ENCODE assay signal across 15 cellular contexts in genomic region chr4:162498168-162498567, GRCh38.
DNase-seq lines count a peak whose midpoint lies in the region; ATAC-seq, FAIRE-seq and TF ChIP-seq lines count a peak whose summit lies in the region.
"Had no signal": no experiment of that assay in that cellular context is flagged by ENCODE, and none has a peak within 500 bp of the region (broad histone marks: within the 10 kb centered on the region; RNA-seq: fewer than 3 reads in every experiment).

No MANE protein-coding gene starts in this region.

- POLR2A ChIA-PET in H1 (lab: Charles Lee; ENCODE audit: partially characterized antibody), result no interaction called here

- TF ChIP-seq RAD21 in H1 (IDR thresholded peaks at IDR 0.05 in 1 of 2, conservative IDR thresholded peaks at IDR 0.05 in 1 of 2; ENCODE audit: low read depth in 2 of 2, low read length in 2 of 2), result no peak

- H3K79me2 ChIP-seq in H1 (ENCODE audit: control insufficient read depth in 1 of 2, insufficient read depth in 2 of 2, low read length in 2 of 2), result no peaks in the 10 kb centered on the region
- H3K79me2 ChIP-seq in smooth muscle cell (ENCODE audit: low read depth), result no peaks in the 10 kb centered on the region

- H3K18ac ChIP-seq in H1 (ENCODE audit: extremely low read depth, low read length), result no peak overlapping the region

- no peak overlapping the region for H2BK5ac ChIP-seq in H1 (ENCODE audit: low read depth, low read length)

- H3K4me1 ChIP-seq in right atrium auricular region (no peaks in the 10 kb centered on the region), H1 (replicated peaks in 1 of 4; ENCODE audit: control insufficient read depth in 3 of 4, insufficient read depth in 4 of 4, low read length in 3 of 4) (no peaks in the 10 kb centered on the region), smooth muscle cell (ENCODE audit: low read depth) (no peaks in the 10 kb centered on the region)
- H3K4me1 ChIP-seq: BLaER1 had no signal

- H2BK20ac ChIP-seq in H1 (ENCODE audit: low read length), result no peak overlapping the region

- no peaks in the 10 kb centered on the region for H3K23me2 ChIP-seq in H1 (ENCODE audit: low read depth, low read length)

- CTCF ChIA-PET in H1 (lab: Charles Lee; ENCODE audit: partially characterized antibody), result interaction anchor here (0.6 to 3.6 kb wide), 37 partner anchors 10 to 1151 kb away, joined by 3 to 29 read pairs (median 3); no protein-coding TSS in a partner anchor

- no peak overlapping the region for H3K56ac ChIP-seq in H1 (replicated peaks; ENCODE audit: insufficient read length, low read depth, low read length)

- no peak overlapping the region for H3K9ac ChIP-seq in H1 (replicated peaks in 1 of 4; ENCODE audit: extremely low read depth in 1 of 4, low read depth in 3 of 4, low read length in 3 of 4)
- H3K9ac ChIP-seq in smooth muscle cell (ENCODE audit: low read depth), result no peak overlapping the region
- H3K9ac ChIP-seq: BLaER1, KMS-11 had no signal

- H3K9me3 ChIP-seq in right atrium auricular region (no peaks in the 10 kb centered on the region), H1 (ENCODE audit: insufficient read depth in 2 of 2, low read depth in 1 of 2, low read length in 1 of 2) (no peaks in the 10 kb centered on the region), smooth muscle cell (replicated peaks; ENCODE audit: low read depth) (no peaks in the 10 kb centered on the region)
- H3K9me3 ChIP-seq: BLaER1 had no signal

- H3K4me3 ChIP-seq in right atrium auricular region (no peak overlapping the region), H1 (ENCODE audit: extremely low read depth in 1 of 4, insufficient read depth in 2 of 4, low read depth in 3 of 4, low read length in 4 of 4) (no peak overlapping the region), smooth muscle cell (peak overlapping the region; percentile 48), dorsolateral prefrontal cortex (peak overlapping the region in 3 of 59 donors; percentile 29 to 45 (median 31))
- H3K4me3 ChIP-seq: BLaER1 had no signal

- intact Hi-C loops in Right ventricle myocardium inferior (cut with DNase I), result loop anchor here (2.0 kb wide), 1 partner anchor 1047 kb away; no protein-coding TSS in a partner anchor
- intact Hi-C loops in dorsolateral prefrontal cortex (cut with DNase I), result loop anchor here (2.0 to 10.0 kb wide), 5 partner anchors 539 to 1049 kb away; partner anchors contain the start of gene NPY1R (in 2 of the 2)

- H4K5ac ChIP-seq in H1 (ENCODE audit: insufficient read length, low read depth, low read length), result no peak overlapping the region

- DNase-seq in Right ventricle myocardium inferior (ENCODE audit: missing footprints) (no peak), right atrium auricular region (ENCODE audit: low spot score) (no peak), H1 (ENCODE audit: low read depth in 1 of 2, low spot score in 2 of 2) (no peak), left kidney (ENCODE audit: low read depth, low spot score) (peak; percentile 7), smooth muscle cell (lab: John Stamatoyannopoulos, UW; ENCODE audit: unreplicated experiment) (no peak), dorsolateral prefrontal cortex (no peak)
- DNase-seq in activated naive CD4-positive, alpha-beta T cell (lab: John Stamatoyannopoulos, UW), result no peak
- DNase-seq in stimulated activated naive CD4-positive, alpha-beta T cell (lab: John Stamatoyannopoulos, UW), result no peak
- DNase-seq: GOT3, NCI-H1105, NCI-H2107, NCI-H226, NCI-H524 treated with DMSO at 0.1 percent for 48 hours had no signal

- H3K23ac ChIP-seq in H1 (ENCODE audit: insufficient read length), result no peak overlapping the region

- ATAC-seq in Right ventricle myocardium inferior, result peak; percentile 89

- no peak overlapping the region for H2AK5ac ChIP-seq in H1 (ENCODE audit: low read depth, low read length)

- TF ChIP-seq CTCF in right atrium auricular region (IDR thresholded peaks at IDR 0.05), result no peak
- TF ChIP-seq CTCF in H1 (IDR thresholded peaks at IDR 0.05; ENCODE audit: control extremely low read depth in 1 of 3, insufficient read depth in 1 of 3, low read depth in 1 of 3, low read length in 3 of 3), result no peak
- no peak for TF ChIP-seq CTCF in smooth muscle cell (IDR thresholded peaks at IDR 0.05; ENCODE audit: borderline replicate concordance, insufficient read depth, poor library complexity, severe bottlenecking)
- no peak for TF ChIP-seq CTCF in dorsolateral prefrontal cortex (IDR thresholded peaks at IDR 0.05 in 54 of 56, conservative IDR thresholded peaks at IDR 0.05 in 2 of 56; ENCODE audit: low read depth in 1 of 56, partially characterized antibody in 56 of 56)

- H2BK120ac ChIP-seq in H1 (replicated peaks; ENCODE audit: low read depth, low read length), result no peak overlapping the region

- no peak overlapping the region for H2BK12ac ChIP-seq in H1 (ENCODE audit: low read depth, low read length)

- no peak overlapping the region for H2AFZ ChIP-seq in H1 (ENCODE audit: low read length)
- peak overlapping the region; percentile 41 for H2AFZ ChIP-seq in smooth muscle cell (ENCODE audit: low read depth)

- no peaks in the 10 kb centered on the region for H3K79me1 ChIP-seq in H1 (ENCODE audit: low read depth, low read length)

- H3K4me2 ChIP-seq in H1 (ENCODE audit: insufficient read depth in 1 of 2, low read depth in 2 of 2, low read length in 2 of 2) (no peak overlapping the region), smooth muscle cell (peak overlapping the region; percentile 82)
- H3K4me2 ChIP-seq: BLaER1, KMS-11 had no signal

- no peak overlapping the region for H3K4ac ChIP-seq in H1 (replicated peaks; ENCODE audit: insufficient read length, low read depth, low read length)

- H3K27me3 ChIP-seq in right atrium auricular region (no peaks in the 10 kb centered on the region), H1 (replicated peaks in 1 of 4; ENCODE audit: control insufficient read depth in 3 of 4, extremely low read depth in 1 of 4, insufficient read depth in 3 of 4, low read length in 3 of 4) (no peaks in the 10 kb centered on the region), smooth muscle cell (ENCODE audit: low read depth) (no peaks in the 10 kb centered on the region), dorsolateral prefrontal cortex (no peaks in the 10 kb centered on the region)
- H3K27me3 ChIP-seq: BLaER1 had no signal

- no peak overlapping the region for H3K14ac ChIP-seq in H1 (ENCODE audit: insufficient read length)

- no peak for FAIRE-seq in H1 (lab: Jason Lieb, UNC)

- H3K27ac ChIP-seq in right atrium auricular region (no peak overlapping the region), H1 (ENCODE audit: low read depth, low read length) (no peak overlapping the region), smooth muscle cell (ENCODE audit: low read depth) (no peak overlapping the region), dorsolateral prefrontal cortex (no peak overlapping the region)
- H3K27ac ChIP-seq: BLaER1, KMS-11 had no signal

- no peaks in the 10 kb centered on the region for H3K36me3 ChIP-seq in right atrium auricular region
- no peaks in the 10 kb centered on the region for H3K36me3 ChIP-seq in H1 (ENCODE audit: control insufficient read depth in 2 of 4, insufficient read depth in 4 of 4, low read length in 3 of 4)
- H3K36me3 ChIP-seq in smooth muscle cell (ENCODE audit: low read depth), result no peaks in the 10 kb centered on the region
- H3K36me3 ChIP-seq: BLaER1 had no signal

- no peak overlapping the region for H2BK15ac ChIP-seq in H1 (ENCODE audit: low read length)

- H3F3A ChIP-seq in smooth muscle cell (ENCODE audit: low read depth), result no peaks in the 10 kb centered on the region

- H4K91ac ChIP-seq in H1 (replicated peaks; ENCODE audit: insufficient read length, low read length), result peak overlapping the region; percentile 73

- TF ChIP-seq EP300 in H1 (IDR thresholded peaks at IDR 0.05; ENCODE audit: borderline replicate concordance in 1 of 2, low read depth in 2 of 2, low read length in 2 of 2), result no peak

- TF ChIP-seq POLR2A in H1 (IDR thresholded peaks at IDR 0.05; ENCODE audit: control extremely low read depth in 1 of 2, low read depth in 2 of 2, low read length in 2 of 2), result no peak

- 84% methylated on average over 2 of the region's 2 CpGs; no CpG with 5 or more reads in 1 of the 2 experiments for WGBS in H1 (ENCODE audit: extremely low coverage in 1 of 2, insufficient coverage in 1 of 2, insufficient read length in 1 of 2, insufficient replicate concordance in 2 of 2, low coverage in 1 of 2, low lambda C conversion rate in 2 of 2, missing lambda C conversion rate in 1 of 2), 2 experiments
- WGBS in smooth muscle cell (ENCODE audit: low lambda C conversion rate), result 59% methylated on average over 2 of the region's 2 CpGs

- no peak overlapping the region for H4K8ac ChIP-seq in H1 (ENCODE audit: extremely low read depth, insufficient read depth, low read length)

- H4K20me1 ChIP-seq in H1 (replicated peaks in 1 of 2; ENCODE audit: control insufficient read depth in 1 of 2, insufficient read depth in 2 of 2, low read length in 2 of 2) (no peaks in the 10 kb centered on the region), smooth muscle cell (ENCODE audit: low read depth) (no peaks in the 10 kb centered on the region)
- H4K20me1 ChIP-seq: BLaER1 had no signal

TF ChIP-seq in H1, 55 proteins besides CTCF, POLR2A, EP300 and RAD21:
- TF ChIP-seq HDAC2 (IDR thresholded peaks at IDR 0.05; ENCODE audit: borderline replicate concordance in 1 of 2, low read depth in 2 of 2, low read length in 2 of 2) (no peak), JUN (IDR thresholded peaks at IDR 0.05; ENCODE audit: low read depth, low read length) (no peak), BRCA1 (IDR thresholded peaks at IDR 0.05; ENCODE audit: low read depth, low read length) (no peak), POU5F1 (IDR thresholded peaks at IDR 0.05; ENCODE audit: low read depth, low read length) (no peak), GABPA (IDR thresholded peaks at IDR 0.05; ENCODE audit: borderline replicate concordance, insufficient read depth, low read length) (no peak)
TF ChIP-seq in H1: peak in this region for 0.
